1 cellular context compared by ENCODE assay signal in the genomic region with DNA sequence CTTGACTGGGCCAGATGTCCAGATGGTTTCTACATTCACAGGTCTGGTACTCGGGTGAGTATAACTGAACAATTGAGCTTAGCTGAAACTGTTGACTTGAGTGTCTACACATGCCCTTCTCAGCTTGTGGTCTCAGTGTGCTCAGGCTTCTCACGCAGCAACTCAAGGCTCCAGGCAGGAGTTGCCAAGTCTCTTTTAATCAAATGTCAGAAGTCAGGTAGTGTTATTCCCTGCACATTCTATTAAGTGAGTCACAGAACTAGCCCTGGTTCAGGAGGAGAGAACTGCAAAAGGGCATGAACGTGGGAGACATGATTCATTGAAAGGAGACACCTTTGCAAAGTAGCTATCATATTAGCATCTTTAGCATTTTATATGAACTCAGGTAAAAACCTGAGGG.
A peak's percentile ranks its signal among the peaks of the same experiment; 100 is the strongest.
TF ChIP-seq lines count a peak whose summit lies in the region.

No MANE protein-coding gene starts in this region.

TF ChIP-seq in HCT116, 20 proteins besides CTCF, POLR2A, EP300 and RAD21:
- TF ChIP-seq SP1 (IDR thresholded peaks at IDR 0.05; ENCODE audit: low read depth): peak; percentile 50
- peak; percentile 38; the same call in 1 of the 2 replicates for TF ChIP-seq JUND (IDR thresholded peaks at IDR 0.05)
- peak; percentile 38; the same call in 1 of the 2 replicates for TF ChIP-seq CBX3 (IDR thresholded peaks at IDR 0.05; ENCODE audit: low read depth)
- no peak for TF ChIP-seq YY1 (IDR thresholded peaks at IDR 0.05; ENCODE audit: extremely low read depth, insufficient replicate concordance, low read depth, low read length)
- TF ChIP-seq, protein P1, sequence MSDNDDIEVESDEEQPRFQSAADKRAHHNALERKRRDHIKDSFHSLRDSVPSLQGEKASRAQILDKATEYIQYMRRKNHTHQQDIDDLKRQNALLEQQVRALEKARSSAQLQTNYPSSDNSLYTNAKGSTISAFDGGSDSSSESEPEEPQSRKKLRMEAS (IDR thresholded peaks at IDR 0.05): no peak; the same call in 1 of the 2 replicates
- peak; percentile 38; the same call in 1 of the 2 replicates for TF ChIP-seq FOSL1 (IDR thresholded peaks at IDR 0.05; ENCODE audit: low read depth)
